ENCODE assay signal across 8 cellular contexts in the genomic region with DNA sequence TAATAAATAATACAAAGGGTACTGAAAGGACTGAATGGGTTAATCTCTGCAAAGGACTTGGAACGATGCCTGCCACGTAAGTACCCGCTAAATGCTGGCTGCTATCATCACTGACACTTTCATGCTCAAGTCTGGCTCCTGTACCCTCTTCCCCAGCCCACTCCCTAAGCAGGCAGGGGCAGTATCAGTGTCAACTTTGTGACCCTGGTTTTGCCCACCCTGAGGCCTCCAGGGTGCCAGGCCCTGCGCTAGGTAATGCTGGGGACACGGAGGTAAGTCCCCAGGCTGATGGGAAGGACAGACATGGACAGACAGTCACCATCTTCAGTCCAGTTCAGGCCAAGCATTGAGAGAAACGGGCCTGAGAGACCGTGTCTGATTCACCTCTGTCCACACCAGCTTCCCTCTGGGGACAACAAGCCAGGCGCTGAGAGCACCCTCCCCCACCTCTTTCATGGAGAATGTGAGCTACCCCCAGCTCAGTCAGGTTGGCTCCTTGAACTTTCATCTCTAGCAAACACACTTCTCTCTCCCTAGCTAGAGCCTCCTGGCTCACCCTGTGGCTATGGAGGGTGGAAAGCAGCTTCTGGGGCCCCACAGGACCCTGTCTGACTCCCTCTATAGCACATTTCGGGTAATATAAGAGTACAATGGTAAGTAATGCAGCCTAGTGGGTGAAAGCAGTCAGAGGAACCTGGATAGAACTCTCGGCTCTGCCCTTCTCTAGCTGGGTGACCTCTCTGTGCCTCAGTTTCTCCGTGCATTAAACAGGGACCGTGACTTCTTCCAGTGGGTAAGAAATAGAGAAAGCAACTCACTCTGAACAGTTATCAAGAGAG. TPM values are rescaled to one million over a fixed set of nuclear protein-coding genes. Genes with fewer than 3 reads are reported as not detected.
A peak's percentile ranks its signal among the peaks of the same experiment; 100 is the strongest.
DNase-seq lines count a peak whose midpoint lies in the region; ATAC-seq and TF ChIP-seq lines count a peak whose summit lies in the region.

No MANE protein-coding gene starts in this region.

- peak; percentile 30 for DNase-seq in activated CD4-positive, alpha-beta T cell treated with anti-CD3 and anti-CD28 coated beads, Interleukin-2, amount 10 ng/mL, durations not matched to agents 7 days and 5 days
- no peak for DNase-seq in activated CD4-positive, alpha-beta T cell treated with anti-CD3 and anti-CD28 coated beads, Interleukin-2, amount 50 U/mL, for 4 hours
- DNase-seq in RWPE2 (ENCODE audit: low spot score) (no peak), medulla oblongata (ENCODE audit: extremely low spot score) (peak; percentile 49), tibial artery (peak in 1 of 2 donors; percentile 40), ureter (ENCODE audit: low spot score) (no peak)

- peaks cover 61% of the 10 kb centered on the region for H3K4me1 Mint-ChIP-seq in activated CD4-positive, alpha-beta T cell treated with anti-CD3 and anti-CD28 coated beads, Interleukin-2, amount 10 ng/mL, durations not matched to agents 7 days and 5 days
- peaks cover 49% of the 10 kb centered on the region for H3K4me1 Mint-ChIP-seq in dendritic cell treated with granulocyte-macrophage colony-stimulating factor and Interleukin-4, amounts not matched to agents 40 ng/mL and 50 ng/mL, for 4 days (ENCODE audit: low read depth)

- H3K36me3 Mint-ChIP-seq in activated CD4-positive, alpha-beta T cell treated with anti-CD3 and anti-CD28 coated beads, Interleukin-2, amount 10 ng/mL, durations not matched to agents 7 days and 5 days (ENCODE audit: low read depth): peaks cover 5% of the 10 kb centered on the region
- peaks cover 13% of the 10 kb centered on the region for H3K36me3 Mint-ChIP-seq in dendritic cell treated with granulocyte-macrophage colony-stimulating factor and Interleukin-4, amounts not matched to agents 40 ng/mL and 50 ng/mL, for 4 days (ENCODE audit: low read depth)

- no peaks in the 10 kb centered on the region for H3K9me3 Mint-ChIP-seq in activated CD4-positive, alpha-beta T cell treated with anti-CD3 and anti-CD28 coated beads, Interleukin-2, amount 10 ng/mL, durations not matched to agents 7 days and 5 days
- no peaks in the 10 kb centered on the region for H3K9me3 Mint-ChIP-seq in dendritic cell treated with granulocyte-macrophage colony-stimulating factor and Interleukin-4, amounts not matched to agents 40 ng/mL and 50 ng/mL, for 4 days

- H3K27me3 Mint-ChIP-seq in activated CD4-positive, alpha-beta T cell treated with anti-CD3 and anti-CD28 coated beads, Interleukin-2, amount 10 ng/mL, durations not matched to agents 7 days and 5 days: no peaks in the 10 kb centered on the region
- H3K27me3 Mint-ChIP-seq in dendritic cell treated with granulocyte-macrophage colony-stimulating factor and Interleukin-4, amounts not matched to agents 40 ng/mL and 50 ng/mL, for 4 days: no peaks in the 10 kb centered on the region

- CTCF ChIA-PET in activated CD4-positive, alpha-beta T cell treated with anti-CD3 and anti-CD28 coated beads, Interleukin-2, amount 10 ng/mL, durations not matched to agents 7 days and 5 days (lab: Charles Lee): interaction anchor here (1.3 to 1.8 kb wide), 2 partner anchors 26 to 27 kb away, joined by 3 to 6 read pairs; no protein-coding TSS in a partner anchor

- H3K36me3 ChIP-seq in RWPE2 (ENCODE audit: low read depth): no peaks in the 10 kb centered on the region
- no peaks in the 10 kb centered on the region for H3K36me3 ChIP-seq in tibial artery

- intact Hi-C loops in dendritic cell treated with granulocyte-macrophage colony-stimulating factor and Interleukin-4, amounts not matched to agents 40 ng/mL and 50 ng/mL, for 4 days (cut with micrococcal nuclease): no loop called here
- intact Hi-C loops in tibial artery (cut with DNase I; ENCODE audit: low total_unique reads): loop anchor here (1.0 to 10.0 kb wide), 2 partner anchors 25 to 319 kb away; no protein-coding TSS in a partner anchor

- H3K4me3 Mint-ChIP-seq in activated CD4-positive, alpha-beta T cell treated with anti-CD3 and anti-CD28 coated beads, Interleukin-2, amount 10 ng/mL, durations not matched to agents 7 days and 5 days: peak overlapping the region; percentile 99
- H3K4me3 Mint-ChIP-seq in dendritic cell treated with granulocyte-macrophage colony-stimulating factor and Interleukin-4, amounts not matched to agents 40 ng/mL and 50 ng/mL, for 4 days: peak overlapping the region; percentile 77

- ATAC-seq in RWPE2 (ENCODE audit: low read depth): no peak
- no peak for ATAC-seq in esophagus mucosa

- peaks cover 17% of the 10 kb centered on the region for H3K4me1 ChIP-seq in RWPE2 (ENCODE audit: insufficient read depth, poor library complexity, severe bottlenecking)
- peaks cover 0 to 34% (median 25%) of the 10 kb centered on the region in 4 donors for H3K4me1 ChIP-seq in tibial artery

- POLR2A ChIA-PET in activated CD4-positive, alpha-beta T cell treated with anti-CD3 and anti-CD28 coated beads, Interleukin-2, amount 10 ng/mL, durations not matched to agents 7 days and 5 days (lab: Charles Lee): interaction anchor here (1.3 kb wide), 1 partner anchor 30 kb away, joined by 6 read pairs; no protein-coding TSS in a partner anchor

- H3K27ac ChIP-seq in RWPE2 (ENCODE audit: poor library complexity, severe bottlenecking) (peak overlapping the region; percentile 76), tibial artery (peak overlapping the region; percentile 97)

- H3K9me3 ChIP-seq in RWPE2 (ENCODE audit: severe bottlenecking) (no peaks in the 10 kb centered on the region), tibial artery (no peaks in the 10 kb centered on the region)

- TF ChIP-seq CTCF in RWPE2 (IDR thresholded peaks at IDR 0.05; ENCODE audit: poor library complexity, severe bottlenecking) (no peak), tibial artery (IDR thresholded peaks at IDR 0.05) (no peak)

- no peaks in the 10 kb centered on the region for H3K27me3 ChIP-seq in RWPE2 (ENCODE audit: insufficient read depth, poor library complexity, severe bottlenecking)
- H3K27me3 ChIP-seq in tibial artery: no peaks in the 10 kb centered on the region

- H3K4me3 ChIP-seq in RWPE2 (ENCODE audit: severe bottlenecking) (peak overlapping the region; percentile 52), tibial artery (peak overlapping the region; percentile 71 to 97)

- H3K27ac Mint-ChIP-seq in activated CD4-positive, alpha-beta T cell treated with anti-CD3 and anti-CD28 coated beads, Interleukin-2, amount 10 ng/mL, durations not matched to agents 7 days and 5 days: peak overlapping the region; percentile 95
- H3K27ac Mint-ChIP-seq in dendritic cell treated with granulocyte-macrophage colony-stimulating factor and Interleukin-4, amounts not matched to agents 40 ng/mL and 50 ng/mL, for 4 days: peak overlapping the region; percentile 85

RNA-seq across cellular contexts. Expression of a gene that starts 0.8 kb away (rescaled TPM):
- total RNA-seq in activated CD4-positive, alpha-beta T cell treated with anti-CD3 and anti-CD28 coated beads, Interleukin-2, amount 10 ng/mL, durations not matched to agents 7 days and 5 days: 100 to 1,000 TPM; 108 to 132 TPM
- total RNA-seq in ureter: 73.4 TPM
- total RNA-seq in esophagus mucosa: 142 TPM

RNA-seq across cellular contexts. Expression of a gene that starts 3.4 kb away (rescaled TPM):
- total RNA-seq in activated CD4-positive, alpha-beta T cell treated with anti-CD3 and anti-CD28 coated beads, Interleukin-2, amount 10 ng/mL, durations not matched to agents 7 days and 5 days: 1 to 10 TPM; 3.1 to 3.3 TPM
- total RNA-seq in ureter: 1.7 TPM
- total RNA-seq in esophagus mucosa: 1.1 TPM

RNA-seq across cellular contexts. Expression of a gene that starts 7.0 kb away (rescaled TPM):
- total RNA-seq in activated CD4-positive, alpha-beta T cell treated with anti-CD3 and anti-CD28 coated beads, Interleukin-2, amount 10 ng/mL, durations not matched to agents 7 days and 5 days: 10 to 100 TPM; 67.2 to 71.7 TPM
- 1.7 TPM for total RNA-seq in ureter
- not detected for total RNA-seq in esophagus mucosa

RNA-seq across cellular contexts. Expression of a gene that starts 22.3 kb away (rescaled TPM):
- total RNA-seq in activated CD4-positive, alpha-beta T cell treated with anti-CD3 and anti-CD28 coated beads, Interleukin-2, amount 10 ng/mL, durations not matched to agents 7 days and 5 days: not detected
- total RNA-seq in ureter: not detected
- total RNA-seq in esophagus mucosa: not detected

RNA-seq across cellular contexts. Expression of a gene that starts 23.5 kb away (rescaled TPM):
- total RNA-seq in activated CD4-positive, alpha-beta T cell treated with anti-CD3 and anti-CD28 coated beads, Interleukin-2, amount 10 ng/mL, durations not matched to agents 7 days and 5 days: 1 to 10 TPM in 1 of 2 experiments, under 1 TPM in 1; 0.99 to 1.2 TPM
- total RNA-seq in ureter (2.1 TPM), esophagus mucosa (103 TPM)

Comparison
In these comparisons a context has a peak if more than half of its experiments do, and no peak if none do; other contexts are left out.
1. DNase-seq: peak in activated CD4-positive, alpha-beta T cell treated with anti-CD3 and anti-CD28 coated beads, Interleukin-2, amount 10 ng/mL, durations not matched to agents 7 days and 5 days (single experiment) and medulla oblongata (single experiment); none in activated CD4-positive, alpha-beta T cell treated with anti-CD3 and anti-CD28 coated beads, Interleukin-2, amount 50 U/mL, for 4 hours (0 of 2), RWPE2 (single experiment) and ureter (single experiment).
2. RNA of a gene that starts 7.0 kb away (total RNA-seq): 67.2 to 71.7 TPM in activated CD4-positive, alpha-beta T cell treated with anti-CD3 and anti-CD28 coated beads, Interleukin-2, amount 10 ng/mL, durations not matched to agents 7 days and 5 days; 1.7 TPM in ureter (single experiment) and not detected in esophagus mucosa (single experiment); every median in the first group is over 10 times any median in the second.